Comparison of ENCODE assay signal across 8 cellular contexts in the genomic region with DNA sequence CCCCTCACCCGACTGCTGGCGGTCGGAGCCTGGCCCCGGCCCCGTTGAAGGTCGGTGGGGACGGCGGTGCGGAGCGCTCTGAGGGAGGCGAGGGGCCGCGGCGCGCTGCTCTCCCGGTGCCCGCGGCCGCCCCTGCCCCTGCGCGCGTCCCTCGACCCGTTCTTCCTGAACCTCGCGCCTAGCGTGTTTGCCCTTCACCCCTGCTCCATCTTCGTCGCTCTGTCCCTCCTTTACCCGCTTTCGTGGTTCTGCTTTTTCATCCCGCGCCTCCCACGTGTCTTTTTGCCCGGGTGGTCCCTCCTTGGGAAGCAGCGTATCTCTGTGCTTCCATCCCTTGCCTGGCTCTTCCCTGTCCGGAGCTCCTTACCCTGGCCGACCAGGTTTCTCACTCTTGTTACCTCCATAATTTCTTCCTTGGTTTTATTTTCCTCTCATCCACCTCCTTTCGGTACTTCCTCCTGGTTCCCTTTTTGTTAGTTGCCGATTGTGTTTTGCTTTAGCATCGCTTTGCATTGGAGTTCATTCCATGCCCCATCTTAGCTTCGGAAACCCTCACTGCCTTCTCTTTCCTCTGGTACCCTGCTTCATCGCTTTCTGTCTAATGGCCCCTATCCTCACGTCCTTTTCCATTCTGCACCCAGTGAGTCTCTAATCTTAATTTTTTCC. TPM values are rescaled to one million over a fixed set of nuclear protein-coding genes. Genes with fewer than 3 reads are reported as not detected.
DNase-seq lines count a peak whose midpoint lies in the region; ATAC-seq, FAIRE-seq and TF ChIP-seq lines count a peak whose summit lies in the region.

No MANE protein-coding gene starts in this region.

- H3K4me1 ChIP-seq in lung (ENCODE audit: control insufficient read depth in 2 of 2, insufficient read depth in 2 of 2, low read length in 2 of 2) (no peaks in the 10 kb centered on the region), thyroid gland (peaks cover 7 to 14% of the 10 kb centered on the region in 2 donors)

- H3K9me3 ChIP-seq in SK-N-MC (ENCODE audit: low read depth, low read length) (no peaks in the 10 kb centered on the region), lung (ENCODE audit: control insufficient read depth in 2 of 2, insufficient read depth in 1 of 2, low read length in 1 of 2) (no peaks in the 10 kb centered on the region), thyroid gland (no peaks in the 10 kb centered on the region)

- ATAC-seq in GM19372 (IDR thresholded peaks at IDR 0.05; ENCODE audit: low read depth, unreplicated experiment), result peak; percentile 15
- peak; percentile 17 for ATAC-seq in HG03460 (IDR thresholded peaks at IDR 0.05; ENCODE audit: unreplicated experiment)
- peak; percentile 12 for ATAC-seq in lung (ENCODE audit: insufficient read depth, low FRiP score)

- DNase-seq in Daoy (ENCODE audit: low read depth) (peak; percentile 51), SK-N-MC (ENCODE audit: low read depth, low spot score) (no peak), dorsolateral prefrontal cortex (peak in 3 of 10 donors; percentile 19 to 54 (median 26)), lung (ENCODE audit: low spot score) (no peak), thyroid gland (peak in 1 of 2 donors; percentile 10), GM12892 (ENCODE audit: insufficient read length) (no peak)

- peak overlapping the region; percentile 88 for H3K9ac ChIP-seq in SK-N-MC (ENCODE audit: insufficient read length)

- H3K36me3 ChIP-seq in SK-N-MC (ENCODE audit: insufficient read depth, low read length) (no peaks in the 10 kb centered on the region; the same call in 1 of the 2 replicates), lung (ENCODE audit: control insufficient read depth in 2 of 2, insufficient read depth in 2 of 2, low read length in 2 of 2) (peaks cover 0 to 2% of the 10 kb centered on the region in 2 donors), thyroid gland (no peaks in the 10 kb centered on the region)

- no peak overlapping the region for H3K27ac ChIP-seq in SK-N-MC
- H3K27ac ChIP-seq in dorsolateral prefrontal cortex, result peak overlapping the region in 58 of 59 donors; percentile 13 to 96 (median 88)
- peak overlapping the region; percentile 88 to 91 for H3K27ac ChIP-seq in lung (ENCODE audit: low read depth in 1 of 2, low read length in 1 of 2)
- peak overlapping the region in 2 of 3 donors; percentile 63 to 86 for H3K27ac ChIP-seq in thyroid gland

- peak overlapping the region; percentile 81 for H3K4me3 ChIP-seq in SK-N-MC
- H3K4me3 ChIP-seq in dorsolateral prefrontal cortex, result peak overlapping the region; percentile 55 to 99 (median 91)
- H3K4me3 ChIP-seq in lung, result peak overlapping the region; percentile 98
- H3K4me3 ChIP-seq in thyroid gland (replicated peaks in 1 of 3), result peak overlapping the region; percentile 72 to 91 (median 89)

- 1% methylated on average over 38 to 44 of the region's 44 CpGs for WGBS in lung, 2 donors
- 1% methylated on average over 38 to 41 of the region's 44 CpGs for WGBS in thyroid gland, 2 donors

- TF ChIP-seq CTCF in dorsolateral prefrontal cortex (IDR thresholded peaks at IDR 0.05 in 54 of 56, conservative IDR thresholded peaks at IDR 0.05 in 2 of 56; ENCODE audit: low read depth in 1 of 56, partially characterized antibody in 56 of 56), result no peak
- TF ChIP-seq CTCF in lung (IDR thresholded peaks at IDR 0.05; ENCODE audit: control extremely low read depth, extremely low read depth), result no peak
- no peak for TF ChIP-seq CTCF in thyroid gland (IDR thresholded peaks at IDR 0.05)

- FAIRE-seq in GM12892 (lab: Jason Lieb, UNC), result no peak

- intact Hi-C loops in dorsolateral prefrontal cortex (cut with DNase I), result loop anchor here (5.0 to 10.0 kb wide), 3 partner anchors 42 to 253 kb away; a partner anchor contains a TSS
- intact Hi-C loops in thyroid gland (cut with DNase I), result loop anchor here (10.0 kb wide), 1 partner anchor 251 kb away; a partner anchor contains a TSS

- TF ChIP-seq POLR2A in thyroid gland (IDR thresholded peaks at IDR 0.05), result no peak
- TF ChIP-seq POLR2A in GM12892 (IDR thresholded peaks at IDR 0.05; ENCODE audit: low read depth, low read length), result no peak

- H3K27me3 ChIP-seq in dorsolateral prefrontal cortex (no peaks in the 10 kb centered on the region), lung (ENCODE audit: control insufficient read depth, insufficient read depth) (no peaks in the 10 kb centered on the region), thyroid gland (no peaks in the 10 kb centered on the region)

RNA-seq across cellular contexts. Expression of a gene that starts 0.7 kb away (rescaled TPM):
- total RNA-seq in Daoy (2014; rRNA removed; shearing (Covaris generic)), result 11.9 and 14.0 TPM in 2 replicates
- total RNA-seq in dorsolateral prefrontal cortex, result 10 to 100 TPM; 34.3 to 72.1 (median 49.1) TPM
- total RNA-seq in lung, result 10 to 100 TPM; 24.8 to 62.1 TPM
- 10 to 100 TPM in 1 of 2 donors, 1 to 10 TPM in 1; 8.2 to 14.1 TPM for polyA plus RNA-seq in lung
- total RNA-seq in thyroid gland, result 10 to 100 TPM; 17.0 to 42.9 (median 27.3) TPM
- 11.6 TPM for polyA plus RNA-seq in GM12892 (2012; ENCODE audit: missing spikeins)
